ENCODE assay signal across 17 cellular contexts in genomic region chr6:96235927-96236326, GRCh38.
A peak's percentile ranks its signal among the peaks of the same experiment; 100 is the strongest.
DNase-seq lines count a peak whose midpoint lies in the region; ATAC-seq and TF ChIP-seq lines count a peak whose summit lies in the region.
"Had no signal": no experiment of that assay in that cellular context is flagged by ENCODE, and none has a peak within 500 bp of the region (broad histone marks: within the 10 kb centered on the region; RNA-seq: fewer than 3 reads in every experiment).

No MANE protein-coding gene starts in this region.

- peaks cover 0 to 8% (median 4%) of the 10 kb centered on the region in 5 donors for H3K27me3 Mint-ChIP-seq in naive thymus-derived CD4-positive, alpha-beta T cell

- H3K9me3 ChIP-seq in ascending aorta = no peaks in the 10 kb centered on the region
- no peaks in the 10 kb centered on the region for H3K9me3 ChIP-seq in naive thymus-derived CD4-positive, alpha-beta T cell (ENCODE audit: control insufficient read depth in 2 of 3, low read length in 3 of 3)
- H3K9me3 ChIP-seq: BE2C had no signal

- H3K4me1 Mint-ChIP-seq in naive thymus-derived CD4-positive, alpha-beta T cell = no peaks in the 10 kb centered on the region

- DNase-seq in M059J (ENCODE audit: low read depth) = peak; percentile 6
- DNase-seq in astrocyte of the spinal cord (ENCODE audit: low read depth, low spot score) = peak; percentile 86
- DNase-seq in kidney glomerular epithelial cell (lab: John Stamatoyannopoulos, UW) = peak; percentile 86
- no peak for DNase-seq in SIG-M5 (lab: John Stamatoyannopoulos, UW)
- DNase-seq in ascending aorta (ENCODE audit: low spot score in 2 of 2) = no peak
- DNase-seq in naive thymus-derived CD4-positive, alpha-beta T cell = no peak
- DNase-seq in NCI-H69 (lab: John Stamatoyannopoulos, UW) = no peak
- DNase-seq: BE2C; CD8-positive, alpha-beta T cell; GOT3; HFFc6; MM.1S; NCI-H1105 treated with DMSO at 0.1 percent for 48 hours; NCI-H187; NCI-H82 had no signal

- H3K36me3 ChIP-seq in ascending aorta = no peaks in the 10 kb centered on the region
- H3K36me3 ChIP-seq in naive thymus-derived CD4-positive, alpha-beta T cell (ENCODE audit: control insufficient read depth in 2 of 3, insufficient read depth in 3 of 3, low read length in 3 of 3) = no peaks in the 10 kb centered on the region
- H3K36me3 ChIP-seq: BE2C had no signal

- no peak overlapping the region for H3K27ac ChIP-seq in ascending aorta
- H3K27ac ChIP-seq in naive thymus-derived CD4-positive, alpha-beta T cell (ENCODE audit: low read depth, low read length) = no peak overlapping the region
- H3K27ac ChIP-seq: HL-60 had no signal

- no peak overlapping the region for H3K27ac Mint-ChIP-seq in naive thymus-derived CD4-positive, alpha-beta T cell
- H3K27ac Mint-ChIP-seq: CD8-positive, alpha-beta T cell; HFFc6 had no signal

- in situ Hi-C loops in astrocyte of the spinal cord (cut with HindIII; ENCODE audit: low sequenced_read_pairs) = no loop called here

- H3K4me1 ChIP-seq in ascending aorta = no peaks in the 10 kb centered on the region
- H3K4me1 ChIP-seq in naive thymus-derived CD4-positive, alpha-beta T cell (ENCODE audit: control insufficient read depth in 2 of 2, insufficient read depth in 2 of 2, low read length in 2 of 2) = no peaks in the 10 kb centered on the region
- H3K4me1 ChIP-seq: BE2C had no signal

- CTCF ChIA-PET in naive thymus-derived CD4-positive, alpha-beta T cell (lab: Charles Lee) = no interaction called here

- TF ChIP-seq CTCF in astrocyte of the spinal cord (IDR thresholded peaks at IDR 0.05; ENCODE audit: low read depth, low read length) (no peak), ascending aorta (IDR thresholded peaks at IDR 0.05) (no peak)

- no peaks in the 10 kb centered on the region for H3K36me3 Mint-ChIP-seq in naive thymus-derived CD4-positive, alpha-beta T cell
- H3K36me3 Mint-ChIP-seq: CD8-positive, alpha-beta T cell had no signal

- POLR2A ChIA-PET in naive thymus-derived CD4-positive, alpha-beta T cell (lab: Charles Lee) = no interaction called here

- H3K9me3 Mint-ChIP-seq in naive thymus-derived CD4-positive, alpha-beta T cell = no peaks in the 10 kb centered on the region
- H3K9me3 Mint-ChIP-seq: CD8-positive, alpha-beta T cell had no signal

- no peak for ATAC-seq in naive thymus-derived CD4-positive, alpha-beta T cell
- ATAC-seq: CD8-positive, alpha-beta T cell; HepG2 had no signal

- intact Hi-C loops in ascending aorta (cut with DNase I) = no loop called here
- intact Hi-C loops in naive thymus-derived CD4-positive, alpha-beta T cell (cut with micrococcal nuclease) = no loop called here

- H3K4me3 ChIP-seq in astrocyte of the spinal cord (ENCODE audit: low read depth, low read length) (no peak overlapping the region), ascending aorta (no peak overlapping the region)
- no peak overlapping the region for H3K4me3 ChIP-seq in naive thymus-derived CD4-positive, alpha-beta T cell (ENCODE audit: low read length)

- no peaks in the 10 kb centered on the region for H3K27me3 ChIP-seq in ascending aorta
- H3K27me3 ChIP-seq in naive thymus-derived CD4-positive, alpha-beta T cell (ENCODE audit: control insufficient read depth in 2 of 2, insufficient read depth in 2 of 2, low read length in 2 of 2) = no peaks in the 10 kb centered on the region
- H3K27me3 ChIP-seq: BE2C had no signal

- no peak overlapping the region for H3K4me3 Mint-ChIP-seq in naive thymus-derived CD4-positive, alpha-beta T cell
- H3K4me3 Mint-ChIP-seq: CD8-positive, alpha-beta T cell; HFFc6 had no signal

Comparison
In these comparisons a context has a peak if more than half of its experiments do, and no peak if none do; other contexts are left out.
1. DNase-seq: peak in M059J (single experiment), astrocyte of the spinal cord (single experiment) and kidney glomerular epithelial cell (single experiment); none in SIG-M5 (single experiment), ascending aorta (0 of 2), naive thymus-derived CD4-positive, alpha-beta T cell (0 of 9) and NCI-H69 (single experiment).